ENCODE assay signal across 1 cellular context in the genomic region with DNA sequence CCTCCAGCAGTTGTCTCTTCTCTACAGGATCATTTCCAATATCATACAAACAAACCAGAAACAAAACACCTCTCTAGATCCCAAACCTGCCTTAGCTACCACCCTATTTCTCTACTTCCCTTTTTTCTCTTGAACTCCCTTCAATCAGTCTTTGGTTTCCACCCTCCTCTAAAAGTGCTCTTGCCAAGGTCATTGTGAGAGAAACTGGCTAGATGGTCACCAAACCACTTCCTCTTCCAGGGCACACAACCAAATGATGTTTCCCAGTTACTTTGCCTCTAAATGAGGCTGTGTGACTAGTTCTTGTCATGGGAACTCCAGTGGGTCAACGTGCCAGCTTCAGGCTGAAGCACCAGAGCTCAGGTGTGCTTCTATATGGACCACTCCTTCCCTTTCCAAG.
TF ChIP-seq lines count a peak whose summit lies in the region.

No MANE protein-coding gene starts in this region.

TF ChIP-seq in GM12878, 131 proteins besides CTCF, POLR2A, EP300 and RAD21:
- TF ChIP-seq SIN3A (IDR thresholded peaks at IDR 0.05; ENCODE audit: low read depth, low read length), result no peak
- TF ChIP-seq SPI1 (IDR thresholded peaks at IDR 0.05; ENCODE audit: borderline replicate concordance, insufficient read depth, low read depth, low read length), result peak; percentile 50; the same call in 1 of the 2 replicates
TF ChIP-seq in GM12878: peak in this region for 1.
